21 cellular contexts compared by ENCODE assay signal in the genomic region with DNA sequence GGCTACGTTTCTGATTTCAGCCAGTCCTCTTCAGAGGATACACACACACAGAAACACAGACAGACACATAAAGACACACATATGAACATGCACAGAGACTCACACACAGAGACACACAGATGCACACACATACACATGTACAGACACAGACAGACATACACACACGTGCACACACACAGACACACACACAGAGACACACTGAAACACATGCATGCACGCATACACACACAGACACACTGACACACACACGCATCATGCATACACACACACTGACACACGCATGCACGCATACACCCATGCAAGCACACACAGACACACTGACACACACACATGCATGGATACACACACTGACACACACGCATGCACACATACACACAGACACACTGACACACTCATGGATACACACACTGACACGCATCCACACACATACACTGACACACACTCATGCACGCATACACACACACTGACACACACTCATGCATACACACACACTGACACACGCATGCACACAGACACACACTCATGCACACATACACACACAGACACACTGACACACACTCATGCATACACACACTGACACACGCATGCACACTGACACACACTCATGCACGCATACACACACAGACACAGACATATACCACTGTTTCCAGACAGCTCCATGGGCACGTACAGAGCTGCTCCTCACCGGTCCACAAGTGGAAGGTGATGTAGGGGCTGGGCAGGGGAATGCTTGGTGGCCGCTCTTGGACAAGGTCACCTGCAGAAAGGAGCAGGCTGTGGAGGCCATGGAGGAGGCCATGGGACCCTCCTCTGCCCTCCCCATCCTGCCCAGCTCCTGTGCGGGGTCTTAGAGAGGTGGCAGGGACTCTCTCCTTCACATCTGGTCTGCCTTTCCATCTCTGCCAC. TPM values are rescaled to one million over a fixed set of nuclear protein-coding genes. Genes with fewer than 3 reads are reported as not detected.
"Had no signal": no experiment of that assay in that cellular context is flagged by ENCODE, and none has a peak within 500 bp of the region (broad histone marks: within the 10 kb centered on the region; RNA-seq: fewer than 3 reads in every experiment).

No MANE protein-coding gene starts in this region.

- H3K27ac Mint-ChIP-seq: activated naive CD8-positive, alpha-beta T cell; activated T-cell treated with anti-CD3 and anti-CD28 coated beads, Interleukin-2, amount 50 U/mL, for 72 hours; memory B cell; naive thymus-derived CD8-positive, alpha-beta T cell; stimulated activated naive B cell treated with anti-CD40 and anti-IgM and Interleukin-4, amounts not matched to agents 10 μg/mL and 1 μg/mL and 100 μg/mL, for 72 hours had no signal

- H3K4me3 Mint-ChIP-seq: activated naive CD8-positive, alpha-beta T cell; activated T-cell treated with anti-CD3 and anti-CD28 coated beads, Interleukin-2, amount 50 U/mL, for 72 hours; memory B cell; naive thymus-derived CD8-positive, alpha-beta T cell; stimulated activated naive B cell treated with anti-CD40 and anti-IgM and Interleukin-4, amounts not matched to agents 10 μg/mL and 1 μg/mL and 100 μg/mL, for 72 hours had no signal

- H3K4me1 Mint-ChIP-seq: memory B cell; stimulated activated naive B cell treated with anti-CD40 and anti-IgM and Interleukin-4, amounts not matched to agents 10 μg/mL and 1 μg/mL and 100 μg/mL, for 72 hours had no signal

- H3K27ac ChIP-seq: body of pancreas, coronary artery, esophagus squamous epithelium, hepatocyte, tibial artery had no signal

- DNase-seq: activated CD4-positive, alpha-beta T cell treated with anti-CD3 and anti-CD28 coated beads for 1 hour; activated CD4-positive, alpha-beta T cell treated with anti-CD3 and anti-CD28 coated beads, Interleukin-2, amount 50 U/mL, for 48 hours; activated gamma-delta T cell treated with Interleukin-2 at 50 U/mL for 16 hours; activated T-cell treated with anti-CD3 and anti-CD28 coated beads, Interleukin-2, amount 50 U/mL, for 72 hours; amniotic stem cell; body of pancreas; central memory CD4-positive, alpha-beta T cell; esophagus squamous epithelium; left ventricle myocardium superior; naive thymus-derived CD8-positive, alpha-beta T cell; posterior cingulate gyrus; retina; stimulated activated CD4-positive, alpha-beta T cell treated with anti-CD3 and anti-CD28 coated beads, Interleukin-2, amount 100 ng/mL, for 48 hours; stimulated activated naive B cell treated with anti-CD40 and anti-IgM and Interleukin-4, amounts not matched to agents 10 μg/mL and 1 μg/mL and 100 μg/mL, for 72 hours; tibial artery had no signal

- H3K36me3 ChIP-seq: esophagus squamous epithelium, tibial artery had no signal

- FAIRE-seq: keratinocyte had no signal

- H3K27me3 Mint-ChIP-seq: activated naive CD8-positive, alpha-beta T cell; memory B cell; naive thymus-derived CD8-positive, alpha-beta T cell; stimulated activated naive B cell treated with anti-CD40 and anti-IgM and Interleukin-4, amounts not matched to agents 10 μg/mL and 1 μg/mL and 100 μg/mL, for 72 hours had no signal

- H3K4me1 ChIP-seq: body of pancreas, esophagus squamous epithelium had no signal

- H3K4me3 ChIP-seq: body of pancreas, coronary artery, esophagus squamous epithelium, hepatocyte, tibial artery had no signal

- ATAC-seq: activated T-cell treated with anti-CD3 and anti-CD28 coated beads, Interleukin-2, amount 50 U/mL, for 72 hours; body of pancreas; left ventricle myocardium superior; naive thymus-derived CD8-positive, alpha-beta T cell; stimulated activated naive B cell treated with anti-CD40 and anti-IgM and Interleukin-4, amounts not matched to agents 10 μg/mL and 1 μg/mL and 100 μg/mL, for 72 hours had no signal

- H3K9me3 ChIP-seq: body of pancreas, tibial artery had no signal

- H3K27me3 ChIP-seq: body of pancreas, hepatocyte had no signal

RNA-seq across cellular contexts. Expression of gene MFSD6L, which starts 30.1 kb away (rescaled TPM):
- total RNA-seq: fibroblast of villous mesenchyme, left ventricle myocardium superior had no signal

RNA-seq across cellular contexts. Expression of gene PIK3R6, which starts 38.2 kb away (rescaled TPM):
- total RNA-seq: fibroblast of villous mesenchyme had no signal
